ENCODE assay signal across 25 cellular contexts in genomic region chr7:152869041-152869676, GRCh38.
"Had no signal": no experiment of that assay in that cellular context is flagged by ENCODE, and none has a peak within 500 bp of the region (broad histone marks: within the 10 kb centered on the region; RNA-seq: fewer than 3 reads in every experiment).

No MANE protein-coding gene starts in this region.

- H3K4me3 ChIP-seq: heart right ventricle, left lung, SJCRH30, smooth muscle cell, testis had no signal

- H3K27me3 ChIP-seq: heart right ventricle, left lung, SJCRH30, testis had no signal

- H3K27me3 Mint-ChIP-seq: activated CD4-positive, alpha-beta T cell treated with anti-CD3 and anti-CD28 coated beads, Interleukin-2, amount 10 ng/mL, durations not matched to agents 7 days and 5 days; brain; effector memory CD8-positive, alpha-beta T cell; stimulated activated naive B cell treated with anti-CD40 and anti-IgM and Interleukin-4, amounts not matched to agents 10 μg/mL and 1 μg/mL and 100 μg/mL, for 72 hours; T-cell had no signal

- ATAC-seq: activated CD8-positive, alpha-beta T cell treated with anti-CD3 and anti-CD28 coated beads, Interleukin-2, amount 10 ng/mL, durations not matched to agents 7 days and 5 days; activated naive CD4-positive, alpha-beta T cell treated with anti-CD3 and anti-CD28 coated beads, Interleukin-2, amount 50 U/mL, for 72 hours; effector memory CD8-positive, alpha-beta T cell; heart right ventricle; left lung; sciatic nerve; stimulated activated naive B cell treated with anti-CD40 and anti-IgM and Interleukin-4, amounts not matched to agents 10 μg/mL and 1 μg/mL and 100 μg/mL, for 72 hours; T-cell had no signal

- DNase-seq: activated CD4-positive, alpha-beta T cell treated with anti-CD3 and anti-CD28 coated beads, Interleukin-2, amount 10 ng/mL, durations not matched to agents 7 days and 5 days; activated CD4-positive, CD25-positive, alpha-beta regulatory T cell treated with anti-CD3 and anti-CD28 coated beads, Interleukin-2, amount 50 U/mL, for 72 hours; activated CD8-positive, alpha-beta T cell treated with anti-CD3 and anti-CD28 coated beads, Interleukin-2, amount 10 ng/mL, durations not matched to agents 7 days and 5 days; activated gamma-delta T cell treated with Interleukin-2 at 50 U/mL for 16 hours; aorta; central memory CD4-positive, alpha-beta T cell; effector memory CD8-positive, alpha-beta T cell; heart right ventricle; nephron progenitor cell; occipital lobe; stimulated activated CD4-positive, alpha-beta T cell treated with anti-CD3 and anti-CD28 coated beads, Interleukin-2, amount 100 ng/mL, for 48 hours; stimulated activated CD8-positive, alpha-beta memory T cell treated with anti-CD3 and anti-CD28 coated beads, Interleukin-4, amount 100 ng/mL, for 48 hours; stimulated activated naive B cell treated with anti-CD40 and anti-IgM and Interleukin-4, amounts not matched to agents 10 μg/mL and 1 μg/mL and 100 μg/mL, for 72 hours; T-cell; testis; trophoblast cell had no signal

- H3K4me1 Mint-ChIP-seq: activated CD4-positive, alpha-beta T cell treated with anti-CD3 and anti-CD28 coated beads, Interleukin-2, amount 10 ng/mL, durations not matched to agents 7 days and 5 days; T-cell had no signal

- H3K4me1 ChIP-seq: heart right ventricle, left lung had no signal

- H3K36me3 Mint-ChIP-seq: activated naive CD4-positive, alpha-beta T cell treated with anti-CD3 and anti-CD28 coated beads, Interleukin-2, amount 50 U/mL, for 72 hours; brain had no signal

- H3K9me3 Mint-ChIP-seq: activated CD4-positive, alpha-beta T cell treated with anti-CD3 and anti-CD28 coated beads, Interleukin-2, amount 10 ng/mL, durations not matched to agents 7 days and 5 days; activated naive CD4-positive, alpha-beta T cell treated with anti-CD3 and anti-CD28 coated beads, Interleukin-2, amount 50 U/mL, for 72 hours; brain; effector memory CD8-positive, alpha-beta T cell; nephron progenitor cell; stimulated activated naive B cell treated with anti-CD40 and anti-IgM and Interleukin-4, amounts not matched to agents 10 μg/mL and 1 μg/mL and 100 μg/mL, for 72 hours; T-cell; T-helper 2 cell treated with Interferon-gamma antibody and Interleukin-4, amounts not matched to agents 5 μg/mL and 100 μg/mL, for 36 hours had no signal

- H3K27ac ChIP-seq: heart right ventricle, left lung, SJCRH30, testis, VCaP had no signal

- H3K9me3 ChIP-seq: heart right ventricle, left lung, SJCRH30, testis had no signal

- H3K4me3 Mint-ChIP-seq: activated CD4-positive, alpha-beta T cell treated with anti-CD3 and anti-CD28 coated beads, Interleukin-2, amount 10 ng/mL, durations not matched to agents 7 days and 5 days; activated CD8-positive, alpha-beta T cell treated with anti-CD3 and anti-CD28 coated beads, Interleukin-2, amount 10 ng/mL, durations not matched to agents 7 days and 5 days; brain; effector memory CD8-positive, alpha-beta T cell; nephron progenitor cell; stimulated activated naive B cell treated with anti-CD40 and anti-IgM and Interleukin-4, amounts not matched to agents 10 μg/mL and 1 μg/mL and 100 μg/mL, for 72 hours; T-cell; T-helper 2 cell treated with Interferon-gamma antibody and Interleukin-4, amounts not matched to agents 5 μg/mL and 100 μg/mL, for 36 hours had no signal

- H3K27ac Mint-ChIP-seq: activated CD4-positive, alpha-beta T cell treated with anti-CD3 and anti-CD28 coated beads, Interleukin-2, amount 10 ng/mL, durations not matched to agents 7 days and 5 days; activated CD8-positive, alpha-beta T cell treated with anti-CD3 and anti-CD28 coated beads, Interleukin-2, amount 10 ng/mL, durations not matched to agents 7 days and 5 days; activated naive CD4-positive, alpha-beta T cell treated with anti-CD3 and anti-CD28 coated beads, Interleukin-2, amount 50 U/mL, for 72 hours; effector memory CD8-positive, alpha-beta T cell; nephron progenitor cell; stimulated activated naive B cell treated with anti-CD40 and anti-IgM and Interleukin-4, amounts not matched to agents 10 μg/mL and 1 μg/mL and 100 μg/mL, for 72 hours; T-cell; T-helper 2 cell treated with Interferon-gamma antibody and Interleukin-4, amounts not matched to agents 5 μg/mL and 100 μg/mL, for 36 hours had no signal

- H3K36me3 ChIP-seq: left lung, SJCRH30 had no signal

- H3K4me2 ChIP-seq: smooth muscle cell had no signal

- FAIRE-seq: keratinocyte had no signal
